ENCODE assay signal across 25 cellular contexts in genomic region chr4:80594696-80595095, GRCh38.
"Had no signal": no experiment of that assay in that cellular context is flagged by ENCODE, and none has a peak within 500 bp of the region (broad histone marks: within the 10 kb centered on the region; RNA-seq: fewer than 3 reads in every experiment).

No MANE protein-coding gene starts in this region.

- H3K27ac ChIP-seq: foreskin keratinocyte, left lung, prostate gland, sigmoid colon, spleen, thoracic aorta, tibial nerve, upper lobe of left lung had no signal

- H3K27ac Mint-ChIP-seq: effector memory CD8-positive, alpha-beta T cell; immature natural killer cell; nephron progenitor cell; stimulated activated memory B cell treated with anti-CD40 and anti-IgM and Interleukin-4, amounts not matched to agents 10 μg/mL and 1 μg/mL and 100 μg/mL, for 72 hours; stimulated activated naive CD8-positive, alpha-beta T cell treated with anti-CD3 and anti-CD28 coated beads, Interleukin-15, Interleukin-2, amounts not matched to agents 100 ng/mL and 50 ng/mL, for 24 hours had no signal

- H3K27me3 ChIP-seq: left lung, sigmoid colon, spleen, tibial nerve, upper lobe of left lung had no signal

- H3K27me3 Mint-ChIP-seq: effector memory CD8-positive, alpha-beta T cell; naive thymus-derived CD4-positive, alpha-beta T cell; stimulated activated memory B cell treated with anti-CD40 and anti-IgM and Interleukin-4, amounts not matched to agents 10 μg/mL and 1 μg/mL and 100 μg/mL, for 72 hours; stimulated activated naive CD8-positive, alpha-beta T cell treated with anti-CD3 and anti-CD28 coated beads, Interleukin-15, Interleukin-2, amounts not matched to agents 100 ng/mL and 50 ng/mL, for 24 hours had no signal

- H3K4me3 ChIP-seq: left lung, prostate gland, sigmoid colon, spleen, thoracic aorta, tibial nerve, upper lobe of left lung had no signal

- ATAC-seq: effector memory CD8-positive, alpha-beta T cell; foreskin keratinocyte; left cardiac atrium; left lung; naive thymus-derived CD4-positive, alpha-beta T cell; right cardiac atrium; stimulated activated memory B cell treated with anti-CD40 and anti-IgM and Interleukin-4, amounts not matched to agents 10 μg/mL and 1 μg/mL and 100 μg/mL, for 72 hours had no signal

- DNase-seq: cortex of kidney; effector memory CD8-positive, alpha-beta T cell; foreskin keratinocyte; hypothalamus; immature natural killer cell; islet precursor cell; left cardiac atrium; left lung; mesendoderm; midbrain; naive thymus-derived CD4-positive, alpha-beta T cell; nephron progenitor cell; nucleus accumbens; right cardiac atrium; sigmoid colon; spleen; stimulated activated CD4-positive, alpha-beta T cell treated with anti-CD3 and anti-CD28 coated beads, Interleukin-4, amount 100 ng/mL, for 4 hours; upper lobe of left lung had no signal

- H3K9me3 Mint-ChIP-seq: effector memory CD8-positive, alpha-beta T cell; immature natural killer cell; nephron progenitor cell; stimulated activated memory B cell treated with anti-CD40 and anti-IgM and Interleukin-4, amounts not matched to agents 10 μg/mL and 1 μg/mL and 100 μg/mL, for 72 hours; stimulated activated naive CD8-positive, alpha-beta T cell treated with anti-CD3 and anti-CD28 coated beads, Interleukin-15, Interleukin-2, amounts not matched to agents 100 ng/mL and 50 ng/mL, for 24 hours had no signal

- FAIRE-seq: endometrium, urothelium cell line had no signal

- H3K4me1 Mint-ChIP-seq: immature natural killer cell, nephron progenitor cell had no signal

- H3K36me3 ChIP-seq: left lung, prostate gland, sigmoid colon, spleen, thoracic aorta, tibial nerve, upper lobe of left lung had no signal

- H3K4me1 ChIP-seq: foreskin keratinocyte, left lung, prostate gland, sigmoid colon, spleen, tibial nerve, upper lobe of left lung had no signal

- H3K9me3 ChIP-seq: left lung, prostate gland, sigmoid colon, spleen, thoracic aorta, tibial nerve, upper lobe of left lung had no signal

- H3K36me3 Mint-ChIP-seq: immature natural killer cell; stimulated activated memory B cell treated with anti-CD40 and anti-IgM and Interleukin-4, amounts not matched to agents 10 μg/mL and 1 μg/mL and 100 μg/mL, for 72 hours had no signal

- H3K4me3 Mint-ChIP-seq: effector memory CD8-positive, alpha-beta T cell; immature natural killer cell; naive thymus-derived CD4-positive, alpha-beta T cell; nephron progenitor cell; stimulated activated memory B cell treated with anti-CD40 and anti-IgM and Interleukin-4, amounts not matched to agents 10 μg/mL and 1 μg/mL and 100 μg/mL, for 72 hours; stimulated activated naive CD8-positive, alpha-beta T cell treated with anti-CD3 and anti-CD28 coated beads, Interleukin-15, Interleukin-2, amounts not matched to agents 100 ng/mL and 50 ng/mL, for 24 hours had no signal
